In the genomic region with DNA sequence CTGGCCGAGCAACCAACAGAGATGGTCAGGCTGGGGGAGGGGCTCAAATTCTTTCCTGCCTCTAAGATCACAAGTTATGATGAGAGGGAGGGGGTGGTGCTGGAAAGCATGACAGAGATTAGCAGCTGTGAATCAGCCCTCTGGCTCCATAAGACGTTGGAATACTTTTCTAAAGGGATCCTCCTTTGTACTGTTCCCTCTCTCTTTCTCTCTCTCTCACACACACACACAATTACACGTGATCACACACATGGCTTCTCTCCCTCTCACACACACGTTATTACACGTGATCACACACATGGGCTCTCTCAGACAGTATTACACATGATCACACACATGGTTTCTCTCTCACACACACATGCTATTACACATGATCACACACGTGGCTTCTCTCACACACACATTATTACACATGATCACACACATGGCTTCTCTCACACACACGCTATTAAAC, we compare ENCODE assay signal across 1 cellular context.
A peak's percentile ranks its signal among the peaks of the same experiment; 100 is the strongest.
TF ChIP-seq lines count a peak whose summit lies in the region.

Gene SLC45A2, minus strand, starts transcription at position 23 of the 454 bp plus-strand sequence. CDS start 110 bp downstream, outside the sequence.

TF ChIP-seq in GM12878, 131 proteins besides CTCF, POLR2A, EP300 and RAD21:
- peak; percentile 20; the same call in 1 of the 2 replicates for TF ChIP-seq TCF3 (IDR thresholded peaks at IDR 0.05; ENCODE audit: borderline replicate concordance, insufficient read depth, low read depth, low read length)
- peak; percentile 95 for TF ChIP-seq BCL3 (IDR thresholded peaks at IDR 0.05; ENCODE audit: borderline replicate concordance, insufficient read depth, low read depth, low read length, poor library complexity, severe bottlenecking)
- TF ChIP-seq RCOR1 (conservative IDR thresholded peaks at IDR 0.05; ENCODE audit: low read depth, low read length), result no peak
